Comparison of ENCODE assay signal across 24 cellular contexts in genomic region chr7:103902917-103903316, GRCh38.
"Had no signal": no experiment of that assay in that cellular context is flagged by ENCODE, and none has a peak within 500 bp of the region (broad histone marks: within the 10 kb centered on the region; RNA-seq: fewer than 3 reads in every experiment).

No MANE protein-coding gene starts in this region.

- H3K9me3 ChIP-seq: body of pancreas, esophagus muscularis mucosa, heart left ventricle, left lung, neutrophil, transverse colon, vagina had no signal

- H3K4me1 ChIP-seq: body of pancreas, esophagus muscularis mucosa, foreskin keratinocyte, heart left ventricle, left lung, parathyroid adenoma, transverse colon, vagina had no signal

- H3K27me3 ChIP-seq: body of pancreas, esophagus muscularis mucosa, foreskin keratinocyte, left lung, neutrophil, transverse colon, vagina had no signal

- H3K27ac ChIP-seq: body of pancreas, coronary artery, esophagus muscularis mucosa, foreskin keratinocyte, heart left ventricle, left lung, neutrophil, parathyroid adenoma, transverse colon, vagina had no signal

- H2AFZ ChIP-seq: parathyroid adenoma had no signal

- H3K4me3 ChIP-seq: body of pancreas, coronary artery, esophagus muscularis mucosa, heart left ventricle, left lung, transverse colon, vagina had no signal

- FAIRE-seq: islet of Langerhans had no signal

- DNase-seq: activated CD4-positive, alpha-beta T cell treated with anti-CD3 and anti-CD28 coated beads, Interleukin-2, amount 50 U/mL, for 4 hours; activated naive CD4-positive, alpha-beta T cell treated with anti-CD3 and anti-CD28 coated beads, Interleukin-2, amount 10 ng/mL, durations not matched to agents 7 days and 5 days; activated T-cell treated with anti-CD3 and anti-CD28 coated beads, Interleukin-2, amount 50 U/mL, for 24 hours; body of pancreas; central memory CD4-positive, alpha-beta T cell; foreskin keratinocyte; heart left ventricle; left lung; natural killer cell; retina; stimulated activated CD4-positive, alpha-beta T cell treated with anti-CD3 and anti-CD28 coated beads, Interleukin-15, amount 100 ng/mL, for 24 hours; stimulated activated CD4-positive, alpha-beta T cell treated with anti-CD3 and anti-CD28 coated beads, Interleukin-4, amount 100 ng/mL, for 1 hour; stimulated activated naive CD4-positive, alpha-beta T cell treated with Interleukin-2 at 50 U/mL for 16 hours; substantia nigra; T-cell; T-helper 9 cell; transverse colon had no signal

- H3K79me2 ChIP-seq: parathyroid adenoma had no signal

- ATAC-seq: activated CD4-positive, CD25-positive, alpha-beta regulatory T cell treated with anti-CD3 and anti-CD28 coated beads, Interleukin-2, amount 50 U/mL, for 24 hours; body of pancreas; foreskin keratinocyte; heart left ventricle; left lung; natural killer cell; T-cell had no signal

- H3K36me3 ChIP-seq: esophagus muscularis mucosa, heart left ventricle, left lung, neutrophil, transverse colon, vagina had no signal

- H3K9ac ChIP-seq: parathyroid adenoma had no signal
